In genomic region chr5:104512063-104512798, GRCh38 we compare ENCODE assay signal across 27 cellular contexts.
"Had no signal": no experiment of that assay in that cellular context is flagged by ENCODE, and none has a peak within 500 bp of the region (broad histone marks: within the 10 kb centered on the region; RNA-seq: fewer than 3 reads in every experiment).

No MANE protein-coding gene starts in this region.

- H3K4me3 Mint-ChIP-seq: activated CD4-positive, alpha-beta memory T cell treated with anti-CD3 and anti-CD28 coated beads, Interleukin-2, amount 10 ng/mL, durations not matched to agents 7 days and 5 days; activated CD8-positive, alpha-beta memory T cell treated with anti-CD3 and anti-CD28 coated beads, Interleukin-2, amount 10 ng/mL, durations not matched to agents 7 days and 5 days; activated naive CD8-positive, alpha-beta T cell treated with anti-CD3 and anti-CD28 coated beads for 36 hours; activated T-helper 17 cell treated with anti-CD3 and anti-CD28 coated beads, Interleukin-2, amount 50 U/mL, for 72 hours; neural crest cell; stimulated activated effector memory CD8-positive, alpha-beta T cell treated with anti-CD3 and anti-CD28 coated beads, Interleukin-12 subunit alpha, Interleukin-12 subunit beta, amount 100 ng/mL, for 72 hours had no signal

- H3K27me3 Mint-ChIP-seq: activated CD4-positive, alpha-beta memory T cell treated with anti-CD3 and anti-CD28 coated beads, Interleukin-2, amount 10 ng/mL, durations not matched to agents 7 days and 5 days; activated CD8-positive, alpha-beta memory T cell treated with anti-CD3 and anti-CD28 coated beads, Interleukin-2, amount 10 ng/mL, durations not matched to agents 7 days and 5 days; activated naive CD8-positive, alpha-beta T cell treated with anti-CD3 and anti-CD28 coated beads for 36 hours; activated T-helper 17 cell treated with anti-CD3 and anti-CD28 coated beads, Interleukin-2, amount 50 U/mL, for 72 hours had no signal

- H3K4me1 ChIP-seq: esophagus squamous epithelium, testis, upper lobe of right lung had no signal

- H3K4me1 Mint-ChIP-seq: activated CD4-positive, alpha-beta memory T cell treated with anti-CD3 and anti-CD28 coated beads, Interleukin-2, amount 10 ng/mL, durations not matched to agents 7 days and 5 days; activated CD8-positive, alpha-beta memory T cell treated with anti-CD3 and anti-CD28 coated beads, Interleukin-2, amount 10 ng/mL, durations not matched to agents 7 days and 5 days; activated naive CD8-positive, alpha-beta T cell treated with anti-CD3 and anti-CD28 coated beads for 36 hours; activated T-helper 17 cell treated with anti-CD3 and anti-CD28 coated beads, Interleukin-2, amount 50 U/mL, for 72 hours; neural crest cell; stimulated activated effector memory CD8-positive, alpha-beta T cell treated with anti-CD3 and anti-CD28 coated beads, Interleukin-12 subunit alpha, Interleukin-12 subunit beta, amount 100 ng/mL, for 72 hours had no signal

- H3K36me3 ChIP-seq: brain microvascular endothelial cell, esophagus squamous epithelium, ovary, upper lobe of right lung had no signal

- H3K27ac Mint-ChIP-seq: activated CD4-positive, alpha-beta memory T cell treated with anti-CD3 and anti-CD28 coated beads, Interleukin-2, amount 10 ng/mL, durations not matched to agents 7 days and 5 days; activated CD8-positive, alpha-beta memory T cell treated with anti-CD3 and anti-CD28 coated beads, Interleukin-2, amount 10 ng/mL, durations not matched to agents 7 days and 5 days; activated naive CD8-positive, alpha-beta T cell treated with anti-CD3 and anti-CD28 coated beads for 36 hours; activated T-helper 17 cell treated with anti-CD3 and anti-CD28 coated beads, Interleukin-2, amount 50 U/mL, for 72 hours; stimulated activated effector memory CD8-positive, alpha-beta T cell treated with anti-CD3 and anti-CD28 coated beads, Interleukin-12 subunit alpha, Interleukin-12 subunit beta, amount 100 ng/mL, for 72 hours had no signal

- FAIRE-seq: kidney had no signal

- H3K9me3 ChIP-seq: testis had no signal

- H3K36me3 Mint-ChIP-seq: activated CD8-positive, alpha-beta memory T cell treated with anti-CD3 and anti-CD28 coated beads, Interleukin-2, amount 10 ng/mL, durations not matched to agents 7 days and 5 days; activated naive CD8-positive, alpha-beta T cell treated with anti-CD3 and anti-CD28 coated beads for 36 hours; stimulated activated effector memory CD8-positive, alpha-beta T cell treated with anti-CD3 and anti-CD28 coated beads, Interleukin-12 subunit alpha, Interleukin-12 subunit beta, amount 100 ng/mL, for 72 hours had no signal

- DNase-seq: activated CD4-positive, alpha-beta memory T cell treated with anti-CD3 and anti-CD28 coated beads, Interleukin-2, amount 10 ng/mL, durations not matched to agents 7 days and 5 days; activated CD4-positive, alpha-beta T cell treated with anti-CD3 and anti-CD28 coated beads for 48 hours; activated CD4-positive, CD25-positive, alpha-beta regulatory T cell; activated CD8-positive, alpha-beta memory T cell treated with anti-CD3 and anti-CD28 coated beads, Interleukin-2, amount 10 ng/mL, durations not matched to agents 7 days and 5 days; activated naive CD4-positive, alpha-beta T cell; activated naive CD8-positive, alpha-beta T cell treated with anti-CD3 and anti-CD28 coated beads for 36 hours; activated T-cell treated with anti-CD3 and anti-CD28 coated beads, Interleukin-2, amount 50 U/mL, for 1 hour; amygdala; brain microvascular endothelial cell; central memory CD4-positive, alpha-beta T cell; esophagus squamous epithelium; hippocampal formation; kidney; ovary; stimulated activated CD4-positive, alpha-beta T cell treated with anti-CD3 and anti-CD28 coated beads, Interleukin-4, amount 100 ng/mL, for 24 hours; T-helper 1 cell; T-helper 9 cell; testis; upper lobe of right lung had no signal

- H3K27me3 ChIP-seq: brain microvascular endothelial cell, esophagus squamous epithelium, ovary, testis, upper lobe of right lung had no signal

- H3K4me3 ChIP-seq: coronary artery, esophagus squamous epithelium, lung, ovary, SK-N-MC, testis, upper lobe of right lung had no signal

- H3K27ac ChIP-seq: coronary artery, esophagus squamous epithelium, ovary, SK-N-MC, testis, upper lobe of right lung had no signal

- ATAC-seq: activated CD8-positive, alpha-beta memory T cell treated with anti-CD3 and anti-CD28 coated beads, Interleukin-2, amount 10 ng/mL, durations not matched to agents 7 days and 5 days; activated T-helper 17 cell treated with anti-CD3 and anti-CD28 coated beads, Interleukin-2, amount 50 U/mL, for 72 hours; left lobe of liver; sciatic nerve; stimulated activated effector memory CD8-positive, alpha-beta T cell treated with anti-CD3 and anti-CD28 coated beads, Interleukin-12 subunit alpha, Interleukin-12 subunit beta, amount 100 ng/mL, for 72 hours; upper lobe of right lung had no signal
